In the genomic region with DNA sequence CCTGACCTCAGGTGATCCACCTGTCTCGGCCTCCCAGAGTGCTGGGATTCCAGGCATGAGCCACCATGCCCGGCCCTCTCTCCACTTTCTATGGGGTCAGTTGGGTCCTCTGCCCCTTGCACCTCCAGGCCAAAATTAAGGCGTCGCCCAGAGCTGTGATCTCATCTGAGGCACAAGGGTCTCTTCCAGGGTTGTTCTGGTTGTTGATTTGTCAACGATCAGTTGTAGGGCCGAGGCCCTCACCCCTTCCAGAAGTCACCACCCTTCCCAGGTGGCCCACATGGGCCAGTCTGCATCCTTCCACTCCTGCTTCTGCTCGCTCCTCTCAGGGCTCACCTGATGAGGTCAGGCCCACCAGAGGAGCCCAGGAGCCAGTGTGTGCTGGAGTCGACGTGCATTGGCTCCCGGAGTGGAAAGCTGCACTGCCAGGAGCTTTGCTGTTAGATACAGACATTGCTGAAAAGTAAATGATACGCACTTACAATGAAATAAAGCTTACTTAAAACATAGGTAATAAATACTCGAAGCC, we compare ENCODE assay signal across 2 cellular contexts.
TF ChIP-seq lines count a peak whose summit lies in the region.

No MANE protein-coding gene starts in this region.

TF ChIP-seq in K562, 482 proteins besides CTCF, POLR2A, EP300 and RAD21:
- TF ChIP-seq ZNF57 (CRISPR knock-in tag; IDR thresholded peaks at IDR 0.05): no peak
- TF ChIP-seq FOXA1 (IDR thresholded peaks at IDR 0.05; ENCODE audit: borderline replicate concordance): no peak
- peak; percentile 89 for TF ChIP-seq ZNF134 (CRISPR knock-in tag; conservative IDR thresholded peaks at IDR 0.05)

TF ChIP-seq in H1, 55 proteins besides CTCF, POLR2A, EP300 and RAD21:
- TF ChIP-seq KDM5A (IDR thresholded peaks at IDR 0.05; ENCODE audit: low read length): no peak
- no peak for TF ChIP-seq ZNF274 (IDR thresholded peaks at IDR 0.05; ENCODE audit: borderline replicate concordance, extremely low read depth, low read length)
